ENCODE assay signal across 10 cellular contexts in the genomic region with DNA sequence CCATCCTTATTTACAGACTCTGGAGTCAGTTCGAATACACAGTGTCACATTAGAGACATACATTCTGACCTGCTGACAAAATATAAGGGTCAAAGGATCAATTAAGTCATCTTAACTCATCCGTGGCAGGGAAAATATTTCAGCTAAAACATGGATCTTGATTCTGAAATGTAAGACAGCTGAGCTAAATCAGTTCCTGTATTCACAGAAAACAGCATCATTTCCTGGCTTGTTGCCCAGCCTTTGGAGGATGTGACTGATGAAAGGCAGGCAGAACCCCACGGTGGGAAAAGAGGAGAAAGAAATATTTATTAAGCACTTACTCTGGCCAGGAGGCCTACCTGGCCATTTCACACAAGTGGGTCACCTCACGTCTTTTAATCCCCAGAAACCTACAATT.
A peak's percentile ranks its signal among the peaks of the same experiment; 100 is the strongest.
DNase-seq lines count a peak whose midpoint lies in the region; ATAC-seq and TF ChIP-seq lines count a peak whose summit lies in the region.
"Had no signal": no experiment of that assay in that cellular context is flagged by ENCODE, and none has a peak within 500 bp of the region (broad histone marks: within the 10 kb centered on the region; RNA-seq: fewer than 3 reads in every experiment).

No MANE protein-coding gene starts in this region.

- no peaks in the 10 kb centered on the region for H3K4me1 ChIP-seq in hepatocyte (ENCODE audit: insufficient read depth)
- H3K4me1 ChIP-seq: HAP-1 had no signal

- no peak overlapping the region for H3K27ac Mint-ChIP-seq in CD14-positive monocyte

- no peaks in the 10 kb centered on the region for H3K4me1 Mint-ChIP-seq in CD14-positive monocyte

- H3K9me2 ChIP-seq in hepatocyte (replicated peaks; ENCODE audit: insufficient read depth): no peaks in the 10 kb centered on the region

- H4K20me1 ChIP-seq in hepatocyte (ENCODE audit: insufficient read depth, poor library complexity, severe bottlenecking): no peaks in the 10 kb centered on the region

- no peak overlapping the region for H3K4me3 Mint-ChIP-seq in CD14-positive monocyte

- H3K27me3 Mint-ChIP-seq in CD14-positive monocyte (ENCODE audit: low read depth in 3 of 3): peaks cover 5 to 11% (median 6%) of the 10 kb centered on the region in 3 donors

- H3K27me3 ChIP-seq in hepatocyte: no peaks in the 10 kb centered on the region

- no peak overlapping the region for H2AFZ ChIP-seq in hepatocyte

- no peaks in the 10 kb centered on the region for H3K9me3 ChIP-seq in hepatocyte (ENCODE audit: low read depth)
- H3K9me3 ChIP-seq: mucosa of descending colon had no signal

- 51% methylated on average over 4 of the region's 4 CpGs for WGBS in hepatocyte (ENCODE audit: low lambda C conversion rate, missing lambda C conversion rate)

- no peak overlapping the region for H3K4me2 ChIP-seq in hepatocyte

- H3K36me3 ChIP-seq in hepatocyte (replicated peaks; ENCODE audit: insufficient read depth, low read depth): no peaks in the 10 kb centered on the region
- H3K36me3 ChIP-seq: HAP-1 had no signal

- H3K79me2 ChIP-seq in hepatocyte: no peaks in the 10 kb centered on the region

- H3K27ac ChIP-seq in hepatocyte: no peak overlapping the region

- intact Hi-C loops in CD14-positive monocyte (cut with micrococcal nuclease): no loop called here

- TF ChIP-seq CTCF in CD14-positive monocyte (IDR thresholded peaks at IDR 0.05) (no peak), hepatocyte (IDR thresholded peaks at IDR 0.05; ENCODE audit: poor library complexity) (no peak), GM13977 (IDR thresholded peaks at IDR 0.05; ENCODE audit: extremely low read depth, insufficient read depth, missing control alignments) (no peak)

- ATAC-seq in SK-N-SH treated with all-trans-retinoic acid at 6 μM for 48 hours (peak; percentile 81), HG03439 (IDR thresholded peaks at IDR 0.05; ENCODE audit: unreplicated experiment) (no peak), GM18907 (IDR thresholded peaks at IDR 0.05; ENCODE audit: unreplicated experiment) (no peak)
- ATAC-seq: mucosa of descending colon had no signal

- H3K9me3 Mint-ChIP-seq in CD14-positive monocyte: peaks cover 0 to 3% (median 0%) of the 10 kb centered on the region in 7 donors

- DNase-seq in CD14-positive monocyte (ENCODE audit: low spot score) (peak; percentile 57), NCI-H1092 (lab: John Stamatoyannopoulos, UW) (peak; percentile 22), hepatocyte (ENCODE audit: low spot score) (peak; percentile 43), GM13977 (ENCODE audit: low spot score) (no peak), cerebellar cortex (ENCODE audit: low spot score) (no peak)

- in situ Hi-C loops in GM13977 (cut with MboI; ENCODE audit: low pct_unique_long_range_greater_than_20kb, low sequenced_read_pairs, unreplicated experiment): no loop called here

- H3K4me3 ChIP-seq in hepatocyte: no peak overlapping the region
- H3K4me3 ChIP-seq: HAP-1, mucosa of descending colon had no signal

- H3K36me3 Mint-ChIP-seq in CD14-positive monocyte: no peaks in the 10 kb centered on the region

TF ChIP-seq in SK-N-SH treated with all-trans-retinoic acid at 6 μM for 48 hours, 23 proteins besides CTCF, POLR2A, EP300 and RAD21:
- TF ChIP-seq ISL1 (CRISPR knock-in tag; IDR thresholded peaks at IDR 0.05) (peak; percentile 57), ZNF8 (CRISPR knock-in tag; IDR thresholded peaks at IDR 0.05) (no peak)

Comparison
In these comparisons a context has a peak if more than half of its experiments do, and no peak if none do; other contexts are left out.
1. DNase-seq: peak in CD14-positive monocyte (single experiment), NCI-H1092 (single experiment) and hepatocyte (single experiment); none in GM13977 (single experiment) and cerebellar cortex (single experiment).